ENCODE assay signal across 14 cellular contexts in the genomic region with DNA sequence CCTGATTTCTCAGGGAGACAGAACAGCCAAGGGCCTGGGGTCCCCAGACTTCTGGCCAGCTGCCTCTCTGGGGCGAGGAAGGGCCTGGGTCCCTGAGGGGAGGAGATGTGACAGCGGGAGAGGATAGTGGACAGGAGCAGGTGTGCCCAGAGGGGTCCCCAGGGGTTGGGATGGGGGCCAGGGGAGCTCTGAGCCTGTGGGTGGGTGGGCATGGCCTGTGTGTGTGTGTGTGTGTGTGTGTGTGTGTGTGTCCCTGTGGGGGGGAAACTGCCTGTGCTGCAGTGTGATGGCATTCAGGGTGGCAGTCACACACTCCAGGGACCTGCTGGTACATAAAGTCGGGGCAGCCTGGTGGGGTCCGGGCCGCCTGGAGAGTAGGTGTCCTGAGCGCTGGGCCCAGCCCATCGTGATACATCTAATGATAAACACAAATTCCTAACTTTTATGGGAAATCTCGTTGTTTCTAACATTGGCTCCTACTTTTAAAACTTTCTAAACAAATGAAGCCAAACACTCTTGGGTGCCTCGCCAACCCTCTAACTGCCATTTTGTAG. TPM values are rescaled to one million over a fixed set of nuclear protein-coding genes. Genes with fewer than 3 reads are reported as not detected.
DNase-seq lines count a peak whose midpoint lies in the region; ATAC-seq, FAIRE-seq and TF ChIP-seq lines count a peak whose summit lies in the region.
"Had no signal": no experiment of that assay in that cellular context is flagged by ENCODE, and none has a peak within 500 bp of the region (broad histone marks: within the 10 kb centered on the region; RNA-seq: fewer than 3 reads in every experiment).

No MANE protein-coding gene starts in this region.

- WGBS in tibial nerve, 2 donors, result 65% methylated on average over 9 of the region's 9 CpGs

- no peaks in the 10 kb centered on the region for H3K9me3 Mint-ChIP-seq in astrocyte (ENCODE audit: unreplicated experiment)
- no peaks in the 10 kb centered on the region for H3K9me3 Mint-ChIP-seq in dendritic cell treated with granulocyte-macrophage colony-stimulating factor and Interleukin-4, amounts not matched to agents 40 ng/mL and 50 ng/mL, for 4 days
- H3K9me3 Mint-ChIP-seq: CD4-positive, CD25-positive, alpha-beta regulatory T cell had no signal

- H3K4me2 ChIP-seq in astrocyte (ENCODE audit: low read length), result no peak overlapping the region

- no peak overlapping the region for H3K4me3 Mint-ChIP-seq in astrocyte (ENCODE audit: unreplicated experiment)
- H3K4me3 Mint-ChIP-seq in dendritic cell treated with granulocyte-macrophage colony-stimulating factor and Interleukin-4, amounts not matched to agents 40 ng/mL and 50 ng/mL, for 4 days, result no peak overlapping the region

- H3K27ac Mint-ChIP-seq in astrocyte (ENCODE audit: unreplicated experiment), result peak overlapping the region; percentile 18
- peak overlapping the region; percentile 19 for H3K27ac Mint-ChIP-seq in dendritic cell treated with granulocyte-macrophage colony-stimulating factor and Interleukin-4, amounts not matched to agents 40 ng/mL and 50 ng/mL, for 4 days
- H3K27ac Mint-ChIP-seq: CD4-positive, CD25-positive, alpha-beta regulatory T cell had no signal

- no peak for TF ChIP-seq CTCF in astrocyte (IDR thresholded peaks at IDR 0.05; ENCODE audit: insufficient read depth, low read depth, low read length)
- no peak for TF ChIP-seq CTCF in tibial nerve (IDR thresholded peaks at IDR 0.05)

- FAIRE-seq in astrocyte (lab: Jason Lieb, UNC), result no peak
- FAIRE-seq: G401.6 had no signal

- TF ChIP-seq EP300 in tibial nerve (IDR thresholded peaks at IDR 0.05), result no peak

- H3K27ac ChIP-seq in astrocyte (ENCODE audit: low read depth, low read length) (no peak overlapping the region), mucosa of rectum (ENCODE audit: low read depth in 2 of 2, low read length in 2 of 2) (peak overlapping the region; percentile 97 to 98), tibial nerve (peak overlapping the region; percentile 89 to 98 (median 95))
- H3K27ac ChIP-seq: adrenal gland had no signal

- ATAC-seq in HG03045 (IDR thresholded peaks at IDR 0.05; ENCODE audit: unreplicated experiment), result no peak

- H3K27me3 ChIP-seq in astrocyte (ENCODE audit: insufficient read depth, low read length) (peaks cover 19% of the 10 kb centered on the region), mucosa of rectum (ENCODE audit: control insufficient read depth in 2 of 2, insufficient read depth in 2 of 2, low read length in 2 of 2) (no peaks in the 10 kb centered on the region), tibial nerve (peaks cover 0 to 26% of the 10 kb centered on the region in 2 donors)

- H3K9ac ChIP-seq in astrocyte (ENCODE audit: low read length) (no peak overlapping the region), mucosa of rectum (ENCODE audit: low read depth in 1 of 2, low read length in 2 of 2) (peak overlapping the region; percentile 85 to 97)

- no peaks in the 10 kb centered on the region for H4K20me1 ChIP-seq in astrocyte (ENCODE audit: insufficient read depth, low read length)

- H3K9me3 ChIP-seq in astrocyte (ENCODE audit: insufficient read depth, low read depth, low read length), result no peaks in the 10 kb centered on the region
- no peaks in the 10 kb centered on the region for H3K9me3 ChIP-seq in mucosa of rectum (ENCODE audit: control insufficient read depth in 2 of 2, low read length in 2 of 2)
- no peaks in the 10 kb centered on the region for H3K9me3 ChIP-seq in tibial nerve
- H3K9me3 ChIP-seq: adrenal gland had no signal

- H3K79me2 ChIP-seq in astrocyte (ENCODE audit: insufficient read depth, low read length), result no peaks in the 10 kb centered on the region

- peaks cover 25% of the 10 kb centered on the region for H3K27me3 Mint-ChIP-seq in astrocyte (ENCODE audit: low read depth, unreplicated experiment)
- peaks cover 45% of the 10 kb centered on the region for H3K27me3 Mint-ChIP-seq in dendritic cell treated with granulocyte-macrophage colony-stimulating factor and Interleukin-4, amounts not matched to agents 40 ng/mL and 50 ng/mL, for 4 days

- H3K36me3 Mint-ChIP-seq in astrocyte (ENCODE audit: low read depth, unreplicated experiment), result peaks cover 2% of the 10 kb centered on the region
- H3K36me3 Mint-ChIP-seq in dendritic cell treated with granulocyte-macrophage colony-stimulating factor and Interleukin-4, amounts not matched to agents 40 ng/mL and 50 ng/mL, for 4 days (ENCODE audit: low read depth), result no peaks in the 10 kb centered on the region
- H3K36me3 Mint-ChIP-seq: CD4-positive, CD25-positive, alpha-beta regulatory T cell had no signal

- H3K4me3 ChIP-seq in astrocyte (ENCODE audit: insufficient read depth, low read depth, low read length) (no peak overlapping the region), mucosa of rectum (ENCODE audit: low read length in 2 of 2) (peak overlapping the region; percentile 73 to 79), tibial nerve (peak overlapping the region; percentile 57 to 84 (median 74))
- H3K4me3 ChIP-seq: adrenal gland had no signal

- H3K36me3 ChIP-seq in astrocyte (ENCODE audit: insufficient read depth, low read length), result no peaks in the 10 kb centered on the region
- H3K36me3 ChIP-seq in mucosa of rectum (ENCODE audit: control insufficient read depth in 2 of 2, insufficient read depth in 2 of 2, low read length in 2 of 2), result peaks cover 26 to 29% of the 10 kb centered on the region in 2 donors
- peaks cover 0 to 39% (median 3%) of the 10 kb centered on the region in 3 donors for H3K36me3 ChIP-seq in tibial nerve
- H3K36me3 ChIP-seq: adrenal gland had no signal

- intact Hi-C loops in dendritic cell treated with granulocyte-macrophage colony-stimulating factor and Interleukin-4, amounts not matched to agents 40 ng/mL and 50 ng/mL, for 4 days (cut with micrococcal nuclease), result no loop called here

- no peak for TF ChIP-seq POLR2A in tibial nerve (IDR thresholded peaks at IDR 0.05)

- no peak overlapping the region for H2AFZ ChIP-seq in astrocyte (ENCODE audit: low read depth, low read length)

- H3K4me1 Mint-ChIP-seq in astrocyte (ENCODE audit: low read depth, unreplicated experiment), result no peaks in the 10 kb centered on the region
- H3K4me1 Mint-ChIP-seq in dendritic cell treated with granulocyte-macrophage colony-stimulating factor and Interleukin-4, amounts not matched to agents 40 ng/mL and 50 ng/mL, for 4 days (ENCODE audit: low read depth), result peaks cover 17% of the 10 kb centered on the region

- H3K4me1 ChIP-seq in astrocyte (ENCODE audit: insufficient read depth, low read length), result peaks cover 7% of the 10 kb centered on the region
- peaks cover 24 to 29% of the 10 kb centered on the region in 2 donors for H3K4me1 ChIP-seq in mucosa of rectum (ENCODE audit: control insufficient read depth in 2 of 2, insufficient read depth in 2 of 2, low read length in 2 of 2)
- peaks cover 0 to 63% (median 23%) of the 10 kb centered on the region in 4 donors for H3K4me1 ChIP-seq in tibial nerve

- DNase-seq in astrocyte (ENCODE audit: low read depth) (no peak), tibial nerve (ENCODE audit: low spot score in 2 of 2) (no peak), GM19240 (ENCODE audit: insufficient read length, low spot score) (no peak), NCI-H1105 treated with DMSO at 0.1 percent for 48 hours (lab: John Stamatoyannopoulos, UW) (no peak)
- DNase-seq: activated CD4-positive, alpha-beta T cell treated with anti-CD3 and anti-CD28 coated beads for 4 hours; activated T-cell treated with anti-CD3 and anti-CD28 coated beads, Interleukin-2, amount 50 U/mL, for 1 hour; adrenal gland; CD4-positive, CD25-positive, alpha-beta regulatory T cell; NCI-H1105; NCI-H446 had no signal

RNA-seq across cellular contexts. Expression of a gene that starts 1.4 kb away (rescaled TPM):
- 2.1 and 6.6 TPM in 2 replicates for total RNA-seq in astrocyte
- 100 to 1,000 TPM; 211 to 335 (median 233) TPM for total RNA-seq in tibial nerve
- total RNA-seq: CD4-positive, CD25-positive, alpha-beta regulatory T cell had no signal

RNA-seq across cellular contexts. Expression of a gene that starts 42.4 kb away (rescaled TPM):
- 22.6 and 31.1 TPM in 2 replicates for total RNA-seq in astrocyte
- total RNA-seq in tibial nerve, result 10 to 100 TPM; 54.5 to 57.5 (median 55.6) TPM

RNA-seq across cellular contexts. Expression of a gene that starts 55.5 kb away (rescaled TPM):
- total RNA-seq in astrocyte (98.1 and 99.2 TPM in 2 replicates), tibial nerve (100 to 1,000 TPM in 2 of 4 donors, 10 to 100 TPM in 2; 63.9 to 119 (median 95.3) TPM)

RNA-seq across cellular contexts. Expression of a gene that starts 55.7 kb away (rescaled TPM):
- 24.6 and 25.9 TPM in 2 replicates for total RNA-seq in astrocyte
- 10 to 100 TPM; 23.2 to 51.9 (median 34.7) TPM for total RNA-seq in tibial nerve

Comparison
In these comparisons a context has a peak if more than half of its experiments do, and no peak if none do; other contexts are left out.
1. RNA of a gene that starts 1.4 kb away (total RNA-seq): 211 to 335 TPM in tibial nerve; 2.1 to 6.6 TPM in astrocyte; every median in the first group is over 10 times any median in the second.